In the genomic region with DNA sequence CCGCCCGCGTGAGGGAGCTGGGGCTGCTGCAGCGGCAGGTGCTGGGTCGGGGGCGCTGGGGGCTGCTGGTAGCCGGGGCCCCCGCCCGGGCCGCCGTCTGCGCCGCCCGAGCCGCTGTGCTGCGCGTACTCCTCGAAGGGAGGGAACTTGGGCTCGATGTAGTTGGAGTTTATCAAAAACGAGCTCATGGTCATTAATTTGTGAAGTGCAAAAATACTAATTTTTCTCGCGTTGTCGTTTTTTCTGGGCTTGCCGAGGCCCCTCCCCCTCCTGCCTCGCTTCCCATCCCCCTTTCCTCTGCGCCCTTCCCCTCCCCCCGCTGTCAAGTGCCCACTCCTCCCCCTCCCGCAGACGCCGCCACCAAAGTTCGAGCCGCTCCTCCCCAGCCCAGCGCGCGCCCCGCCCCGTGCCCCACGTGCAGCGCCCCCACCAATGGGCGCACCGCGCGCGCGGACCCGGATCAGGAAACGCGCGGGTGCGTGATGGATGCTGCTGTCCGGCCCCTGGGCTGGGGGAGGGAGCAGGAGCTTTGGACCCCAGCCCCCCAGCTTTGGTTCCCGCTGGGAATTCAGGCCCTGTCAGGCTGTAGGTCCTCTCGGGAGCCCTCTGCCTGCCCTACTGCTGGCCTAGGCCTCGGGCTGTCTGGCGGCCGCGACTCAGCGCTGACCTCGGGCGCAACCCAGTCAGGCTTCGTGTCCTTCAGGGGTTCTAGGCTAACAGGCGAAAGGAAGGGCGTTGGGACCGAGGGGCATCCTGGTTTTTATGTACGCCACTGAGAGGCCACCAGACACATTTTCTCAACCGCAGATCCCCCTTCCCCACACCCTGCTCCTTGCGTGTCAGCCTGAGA, we compare ENCODE assay signal across 1 cellular context.
TF ChIP-seq lines count a peak whose summit lies in the region.

TSS of gene HOXA4 (minus strand) at position 218 of the 850 bp plus-strand sequence. CDS start at position 194, 24 bp downstream.

TF ChIP-seq in HepG2, 621 proteins besides CTCF, POLR2A, EP300 and RAD21 (continued from another document and continues in another):
- TF ChIP-seq, protein P1, sequence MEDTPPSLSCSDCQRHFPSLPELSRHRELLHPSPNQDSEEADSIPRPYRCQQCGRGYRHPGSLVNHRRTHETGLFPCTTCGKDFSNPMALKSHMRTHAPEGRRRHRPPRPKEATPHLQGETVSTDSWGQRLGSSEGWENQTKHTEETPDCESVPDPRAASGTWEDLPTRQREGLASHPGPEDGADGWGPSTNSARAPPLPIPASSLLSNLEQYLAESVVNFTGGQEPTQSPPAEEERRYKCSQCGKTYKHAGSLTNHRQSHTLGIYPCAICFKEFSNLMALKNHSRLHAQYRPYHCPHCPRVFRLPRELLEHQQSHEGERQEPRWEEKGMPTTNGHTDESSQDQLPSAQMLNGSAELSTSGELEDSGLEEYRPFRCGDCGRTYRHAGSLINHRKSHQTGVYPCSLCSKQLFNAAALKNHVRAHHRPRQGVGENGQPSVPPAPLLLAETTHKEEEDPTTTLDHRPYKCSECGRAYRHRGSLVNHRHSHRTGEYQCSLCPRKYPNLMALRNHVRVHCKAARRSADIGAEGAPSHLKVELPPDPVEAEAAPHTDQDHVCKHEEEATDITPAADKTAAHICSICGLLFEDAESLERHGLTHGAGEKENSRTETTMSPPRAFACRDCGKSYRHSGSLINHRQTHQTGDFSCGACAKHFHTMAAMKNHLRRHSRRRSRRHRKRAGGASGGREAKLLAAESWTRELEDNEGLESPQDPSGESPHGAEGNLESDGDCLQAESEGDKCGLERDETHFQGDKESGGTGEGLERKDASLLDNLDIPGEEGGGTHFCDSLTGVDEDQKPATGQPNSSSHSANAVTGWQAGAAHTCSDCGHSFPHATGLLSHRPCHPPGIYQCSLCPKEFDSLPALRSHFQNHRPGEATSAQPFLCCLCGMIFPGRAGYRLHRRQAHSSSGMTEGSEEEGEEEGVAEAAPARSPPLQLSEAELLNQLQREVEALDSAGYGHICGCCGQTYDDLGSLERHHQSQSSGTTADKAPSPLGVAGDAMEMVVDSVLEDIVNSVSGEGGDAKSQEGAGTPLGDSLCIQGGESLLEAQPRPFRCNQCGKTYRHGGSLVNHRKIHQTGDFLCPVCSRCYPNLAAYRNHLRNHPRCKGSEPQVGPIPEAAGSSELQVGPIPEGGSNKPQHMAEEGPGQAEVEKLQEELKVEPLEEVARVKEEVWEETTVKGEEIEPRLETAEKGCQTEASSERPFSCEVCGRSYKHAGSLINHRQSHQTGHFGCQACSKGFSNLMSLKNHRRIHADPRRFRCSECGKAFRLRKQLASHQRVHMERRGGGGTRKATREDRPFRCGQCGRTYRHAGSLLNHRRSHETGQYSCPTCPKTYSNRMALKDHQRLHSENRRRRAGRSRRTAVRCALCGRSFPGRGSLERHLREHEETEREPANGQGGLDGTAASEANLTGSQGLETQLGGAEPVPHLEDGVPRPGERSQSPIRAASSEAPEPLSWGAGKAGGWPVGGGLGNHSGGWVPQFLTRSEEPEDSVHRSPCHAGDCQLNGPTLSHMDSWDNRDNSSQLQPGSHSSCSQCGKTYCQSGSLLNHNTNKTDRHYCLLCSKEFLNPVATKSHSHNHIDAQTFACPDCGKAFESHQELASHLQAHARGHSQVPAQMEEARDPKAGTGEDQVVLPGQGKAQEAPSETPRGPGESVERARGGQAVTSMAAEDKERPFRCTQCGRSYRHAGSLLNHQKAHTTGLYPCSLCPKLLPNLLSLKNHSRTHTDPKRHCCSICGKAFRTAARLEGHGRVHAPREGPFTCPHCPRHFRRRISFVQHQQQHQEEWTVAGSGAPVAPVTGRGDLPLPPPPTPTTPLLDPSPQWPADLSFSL (CRISPR knock-in tag; IDR thresholded peaks at IDR 0.05) = no peak
- TF ChIP-seq ZSCAN21 (CRISPR knock-in tag; IDR thresholded peaks at IDR 0.05; ENCODE audit: borderline replicate concordance) (no peak; the same call in 1 of the 2 replicates), ZNF430 (CRISPR knock-in tag; IDR thresholded peaks at IDR 0.05) (peak; percentile 71; the same call in 1 of the 2 replicates), ONECUT2 (CRISPR knock-in tag; IDR thresholded peaks at IDR 0.05) (no peak), HOXA7 (CRISPR knock-in tag; IDR thresholded peaks at IDR 0.05) (no peak), MTA1 (CRISPR knock-in tag; IDR thresholded peaks at IDR 0.05; ENCODE audit: borderline replicate concordance) (no peak; the same call in 1 of the 2 replicates), MAFK (conservative IDR thresholded peaks at IDR 0.05 in 1 of 2, IDR thresholded peaks at IDR 0.05 in 1 of 2; ENCODE audit: low read length in 2 of 2) (no peak), YY1 (IDR thresholded peaks at IDR 0.05; ENCODE audit: insufficient read depth, insufficient replicate concordance, low read depth, low read length) (peak; percentile 77), ELF3 (CRISPR knock-in tag; IDR thresholded peaks at IDR 0.05) (peak; percentile 75), TAF1 (CRISPR knock-in tag; IDR thresholded peaks at IDR 0.05) (peak; percentile 75), PAWR (CRISPR knock-in tag; IDR thresholded peaks at IDR 0.05; ENCODE audit: borderline replicate concordance) (no peak), SMARCC2 (IDR thresholded peaks at IDR 0.05) (no peak), NFKB2 (CRISPR knock-in tag; IDR thresholded peaks at IDR 0.05; ENCODE audit: borderline replicate concordance) (peak; percentile 71; the same call in 1 of the 2 replicates), ZBTB7B (CRISPR knock-in tag; IDR thresholded peaks at IDR 0.05) (peak; percentile 73; the same call in 1 of the 2 replicates), ELF4 (CRISPR knock-in tag; IDR thresholded peaks at IDR 0.05; ENCODE audit: borderline replicate concordance) (peak; percentile 41; the same call in 1 of the 2 replicates), ZNF530 (CRISPR knock-in tag; IDR thresholded peaks at IDR 0.05; ENCODE audit: low read depth) (no peak), SETDB1 (CRISPR knock-in tag; IDR thresholded peaks at IDR 0.05; ENCODE audit: borderline replicate concordance) (no peak), AGO2 (optimal IDR thresholded peaks at IDR 0.05; ENCODE audit: low read depth, low read length) (peak; percentile 73), GABPA (IDR thresholded peaks at IDR 0.05; ENCODE audit: low read depth, low read length) (peak; percentile 62), GABPA (CRISPR knock-in tag; IDR thresholded peaks at IDR 0.05; ENCODE audit: low read depth) (peak; percentile 66; the same call in 1 of the 2 replicates), ZNF564 (CRISPR knock-in tag; IDR thresholded peaks at IDR 0.05) (no peak; the same call in 1 of the 2 replicates), ZNF777 (CRISPR knock-in tag; IDR thresholded peaks at IDR 0.05) (peak; percentile 76; the same call in 1 of the 2 replicates), ERF (CRISPR knock-in tag; IDR thresholded peaks at IDR 0.05) (peak; percentile 65; the same call in 1 of the 2 replicates), ZNF891 (CRISPR knock-in tag; IDR thresholded peaks at IDR 0.05) (no peak), MAX (IDR thresholded peaks at IDR 0.05) (peak; percentile 85), ZNF414 (CRISPR knock-in tag; IDR thresholded peaks at IDR 0.05) (0 out of 2 replicates have a peak, but pooled peaks have one; percentile 47), POLR2G (IDR thresholded peaks at IDR 0.05; ENCODE audit: low read depth, low read length) (peak; percentile 85), TGIF2 (CRISPR knock-in tag; IDR thresholded peaks at IDR 0.05) (peak; percentile 26; the same call in 1 of the 2 replicates), PREB (CRISPR knock-in tag; IDR thresholded peaks at IDR 0.05) (no peak), TBX2 (CRISPR knock-in tag; IDR thresholded peaks at IDR 0.05; ENCODE audit: borderline replicate concordance) (peak; percentile 75; the same call in 1 of the 2 replicates), FOXC1 (CRISPR knock-in tag; IDR thresholded peaks at IDR 0.05; ENCODE audit: borderline replicate concordance) (no peak; the same call in 1 of the 2 replicates), PITX1 (CRISPR knock-in tag; IDR thresholded peaks at IDR 0.05) (no peak), ZSCAN31 (CRISPR knock-in tag; IDR thresholded peaks at IDR 0.05; ENCODE audit: low read depth) (peak; percentile 66), TMF1 (CRISPR knock-in tag; IDR thresholded peaks at IDR 0.05; ENCODE audit: low read depth) (0 out of 2 replicates have a peak, but pooled peaks have one; percentile 60), HDAC1 (CRISPR knock-in tag; IDR thresholded peaks at IDR 0.05) (peak; percentile 95), ZNF788 (CRISPR knock-in tag; IDR thresholded peaks at IDR 0.05; ENCODE audit: borderline replicate concordance) (peak; percentile 71; the same call in 1 of the 2 replicates), MXD1 (CRISPR knock-in tag; IDR thresholded peaks at IDR 0.05) (peak; percentile 76; the same call in 1 of the 2 replicates)
- TF ChIP-seq, protein P2, sequence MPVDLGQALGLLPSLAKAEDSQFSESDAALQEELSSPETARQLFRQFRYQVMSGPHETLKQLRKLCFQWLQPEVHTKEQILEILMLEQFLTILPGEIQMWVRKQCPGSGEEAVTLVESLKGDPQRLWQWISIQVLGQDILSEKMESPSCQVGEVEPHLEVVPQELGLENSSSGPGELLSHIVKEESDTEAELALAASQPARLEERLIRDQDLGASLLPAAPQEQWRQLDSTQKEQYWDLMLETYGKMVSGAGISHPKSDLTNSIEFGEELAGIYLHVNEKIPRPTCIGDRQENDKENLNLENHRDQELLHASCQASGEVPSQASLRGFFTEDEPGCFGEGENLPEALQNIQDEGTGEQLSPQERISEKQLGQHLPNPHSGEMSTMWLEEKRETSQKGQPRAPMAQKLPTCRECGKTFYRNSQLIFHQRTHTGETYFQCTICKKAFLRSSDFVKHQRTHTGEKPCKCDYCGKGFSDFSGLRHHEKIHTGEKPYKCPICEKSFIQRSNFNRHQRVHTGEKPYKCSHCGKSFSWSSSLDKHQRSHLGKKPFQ (CRISPR knock-in tag; IDR thresholded peaks at IDR 0.05; ENCODE audit: insufficient replicate concordance) = no peak
- TF ChIP-seq, protein P3, sequence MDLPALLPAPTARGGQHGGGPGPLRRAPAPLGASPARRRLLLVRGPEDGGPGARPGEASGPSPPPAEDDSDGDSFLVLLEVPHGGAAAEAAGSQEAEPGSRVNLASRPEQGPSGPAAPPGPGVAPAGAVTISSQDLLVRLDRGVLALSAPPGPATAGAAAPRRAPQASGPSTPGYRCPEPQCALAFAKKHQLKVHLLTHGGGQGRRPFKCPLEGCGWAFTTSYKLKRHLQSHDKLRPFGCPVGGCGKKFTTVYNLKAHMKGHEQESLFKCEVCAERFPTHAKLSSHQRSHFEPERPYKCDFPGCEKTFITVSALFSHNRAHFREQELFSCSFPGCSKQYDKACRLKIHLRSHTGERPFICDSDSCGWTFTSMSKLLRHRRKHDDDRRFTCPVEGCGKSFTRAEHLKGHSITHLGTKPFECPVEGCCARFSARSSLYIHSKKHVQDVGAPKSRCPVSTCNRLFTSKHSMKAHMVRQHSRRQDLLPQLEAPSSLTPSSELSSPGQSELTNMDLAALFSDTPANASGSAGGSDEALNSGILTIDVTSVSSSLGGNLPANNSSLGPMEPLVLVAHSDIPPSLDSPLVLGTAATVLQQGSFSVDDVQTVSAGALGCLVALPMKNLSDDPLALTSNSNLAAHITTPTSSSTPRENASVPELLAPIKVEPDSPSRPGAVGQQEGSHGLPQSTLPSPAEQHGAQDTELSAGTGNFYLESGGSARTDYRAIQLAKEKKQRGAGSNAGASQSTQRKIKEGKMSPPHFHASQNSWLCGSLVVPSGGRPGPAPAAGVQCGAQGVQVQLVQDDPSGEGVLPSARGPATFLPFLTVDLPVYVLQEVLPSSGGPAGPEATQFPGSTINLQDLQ (CRISPR knock-in tag; IDR thresholded peaks at IDR 0.05) = no peak
- TF ChIP-seq, protein P4, sequence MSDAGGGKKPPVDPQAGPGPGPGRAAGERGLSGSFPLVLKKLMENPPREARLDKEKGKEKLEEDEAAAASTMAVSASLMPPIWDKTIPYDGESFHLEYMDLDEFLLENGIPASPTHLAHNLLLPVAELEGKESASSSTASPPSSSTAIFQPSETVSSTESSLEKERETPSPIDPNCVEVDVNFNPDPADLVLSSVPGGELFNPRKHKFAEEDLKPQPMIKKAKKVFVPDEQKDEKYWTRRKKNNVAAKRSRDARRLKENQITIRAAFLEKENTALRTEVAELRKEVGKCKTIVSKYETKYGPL (CRISPR knock-in tag; IDR thresholded peaks at IDR 0.05) = no peak
- TF ChIP-seq, protein P5, sequence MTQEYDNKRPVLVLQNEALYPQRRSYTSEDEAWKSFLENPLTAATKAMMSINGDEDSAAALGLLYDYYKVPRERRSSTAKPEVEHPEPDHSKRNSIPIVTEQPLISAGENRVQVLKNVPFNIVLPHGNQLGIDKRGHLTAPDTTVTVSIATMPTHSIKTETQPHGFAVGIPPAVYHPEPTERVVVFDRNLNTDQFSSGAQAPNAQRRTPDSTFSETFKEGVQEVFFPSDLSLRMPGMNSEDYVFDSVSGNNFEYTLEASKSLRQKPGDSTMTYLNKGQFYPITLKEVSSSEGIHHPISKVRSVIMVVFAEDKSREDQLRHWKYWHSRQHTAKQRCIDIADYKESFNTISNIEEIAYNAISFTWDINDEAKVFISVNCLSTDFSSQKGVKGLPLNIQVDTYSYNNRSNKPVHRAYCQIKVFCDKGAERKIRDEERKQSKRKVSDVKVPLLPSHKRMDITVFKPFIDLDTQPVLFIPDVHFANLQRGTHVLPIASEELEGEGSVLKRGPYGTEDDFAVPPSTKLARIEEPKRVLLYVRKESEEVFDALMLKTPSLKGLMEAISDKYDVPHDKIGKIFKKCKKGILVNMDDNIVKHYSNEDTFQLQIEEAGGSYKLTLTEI (CRISPR knock-in tag; conservative IDR thresholded peaks at IDR 0.05) = no peak
